ENCODE assay signal across 18 cellular contexts in the genomic region with DNA sequence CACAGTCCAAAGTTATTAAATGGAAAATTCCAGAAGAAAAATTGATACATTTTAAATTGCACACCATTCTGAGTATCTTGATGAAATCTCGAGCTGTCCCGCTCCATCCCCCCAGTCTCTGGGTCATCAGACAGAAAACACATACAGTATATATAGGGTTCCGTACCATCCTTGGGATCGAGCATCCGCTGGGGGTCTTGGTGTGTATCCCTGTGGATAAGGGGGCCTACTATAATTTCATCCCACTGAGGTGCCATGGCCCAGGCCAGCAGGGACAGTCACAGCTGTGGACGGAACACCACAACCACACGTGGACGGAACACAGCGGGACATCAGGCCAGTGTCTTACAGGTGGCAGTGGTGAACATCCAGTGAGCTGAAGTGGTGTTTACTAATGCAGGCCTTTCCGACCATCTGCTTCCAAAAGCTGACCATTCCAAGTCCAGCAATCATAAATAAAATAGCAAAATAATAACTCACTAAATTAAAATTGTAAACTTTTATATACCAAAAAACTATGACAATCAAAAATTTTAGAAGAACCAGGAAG. TPM values are rescaled to one million over a fixed set of nuclear protein-coding genes. Genes with fewer than 3 reads are reported as not detected.
"Had no signal": no experiment of that assay in that cellular context is flagged by ENCODE, and none has a peak within 500 bp of the region (broad histone marks: within the 10 kb centered on the region; RNA-seq: fewer than 3 reads in every experiment).

No MANE protein-coding gene starts in this region.

- FAIRE-seq: colon, endometrium had no signal

- H3K4me1 ChIP-seq: psoas muscle had no signal

- H3K27ac Mint-ChIP-seq: memory B cell; natural killer cell treated with Interleukin-12 subunit alpha and Interleukin-12 subunit beta and Interleukin-15 and Interleukin-18, amount 100 ng/mL, for 72 hours; T-cell had no signal

- H3K27me3 ChIP-seq: adrenal gland, cardiac muscle cell, sigmoid colon had no signal

- H3K36me3 ChIP-seq: adrenal gland, cardiac muscle cell, left ventricle myocardium inferior, sigmoid colon, stomach had no signal

- H3K36me3 Mint-ChIP-seq: memory B cell; natural killer cell treated with Interleukin-12 subunit alpha and Interleukin-12 subunit beta and Interleukin-15 and Interleukin-18, amount 100 ng/mL, for 72 hours; T-cell had no signal

- H3K9me3 ChIP-seq: adrenal gland, left ventricle myocardium inferior, psoas muscle, sigmoid colon, stomach had no signal

- H3K27ac ChIP-seq: adrenal gland, cardiac muscle cell, left ventricle myocardium inferior, psoas muscle had no signal

- DNase-seq: activated CD4-positive, CD25-positive, alpha-beta regulatory T cell treated with anti-CD3 and anti-CD28 coated beads, Interleukin-2, amount 50 U/mL, for 72 hours; activated effector memory CD4-positive, alpha-beta T cell treated with Interleukin-2 at 50 U/mL for 16 hours; activated naive CD4-positive, alpha-beta T cell treated with anti-CD3 and anti-CD28 coated beads, Interleukin-2, amount 50 U/mL, for 16 hours; hippocampal formation; left ventricle myocardium inferior; nucleus accumbens; sigmoid colon; stimulated activated CD4-positive, alpha-beta T cell treated with anti-CD3 and anti-CD28 coated beads, Interleukin-1b, Interleukin-23, amount 100 ng/mL, for 48 hours; stomach; T-cell; T-helper 9 cell had no signal

- H3K4me3 Mint-ChIP-seq: memory B cell; natural killer cell treated with Interleukin-12 subunit alpha and Interleukin-12 subunit beta and Interleukin-15 and Interleukin-18, amount 100 ng/mL, for 72 hours; T-cell had no signal

- H3K4me1 Mint-ChIP-seq: memory B cell, T-cell had no signal

- H3K9me3 Mint-ChIP-seq: memory B cell; natural killer cell treated with Interleukin-12 subunit alpha and Interleukin-12 subunit beta and Interleukin-15 and Interleukin-18, amount 100 ng/mL, for 72 hours; T-cell had no signal

- ATAC-seq: natural killer cell treated with Interleukin-12 subunit alpha and Interleukin-12 subunit beta and Interleukin-15 and Interleukin-18, amount 100 ng/mL, for 72 hours; psoas muscle; T-cell had no signal

- H3K4me3 ChIP-seq: adrenal gland, cardiac muscle cell, left ventricle myocardium inferior, psoas muscle, sigmoid colon, stomach had no signal

RNA-seq across cellular contexts. Expression of gene TWIST2, which starts 14.0 kb away (rescaled TPM):
- total RNA-seq: cardiac muscle cell; natural killer cell treated with Interleukin-12 subunit alpha and Interleukin-12 subunit beta and Interleukin-15 and Interleukin-18, amount 100 ng/mL, for 72 hours; T-cell had no signal
- polyA plus RNA-seq: cardiac muscle cell had no signal
